In genomic region chr5:158068964-158069363, GRCh38 we compare ENCODE assay signal across 16 cellular contexts.
DNase-seq lines count a peak whose midpoint lies in the region; ATAC-seq and TF ChIP-seq lines count a peak whose summit lies in the region.
"Had no signal": no experiment of that assay in that cellular context is flagged by ENCODE, and none has a peak within 500 bp of the region (broad histone marks: within the 10 kb centered on the region; RNA-seq: fewer than 3 reads in every experiment).

No MANE protein-coding gene starts in this region.

- H3K9ac ChIP-seq in SK-N-SH, result no peak overlapping the region
- H3K9ac ChIP-seq: BLaER1 had no signal

- ATAC-seq in SK-N-SH treated with all-trans-retinoic acid at 6 μM for 48 hours (peak; percentile 27; the same call in 1 of the 3 replicates), right cardiac atrium (peak; percentile 59 to 67), HG03442 (IDR thresholded peaks at IDR 0.05; ENCODE audit: unreplicated experiment) (no peak), GM21381 (IDR thresholded peaks at IDR 0.05; ENCODE audit: unreplicated experiment) (no peak)

- H3K9me3 ChIP-seq in SK-N-SH, result no peaks in the 10 kb centered on the region
- no peaks in the 10 kb centered on the region for H3K9me3 ChIP-seq in right cardiac atrium (ENCODE audit: control insufficient read depth, low read length)
- H3K9me3 ChIP-seq in ovary, result no peaks in the 10 kb centered on the region
- H3K9me3 ChIP-seq: HAP-1 had no signal

- H3K4me3 ChIP-seq in SK-N-SH (ENCODE audit: low read depth in 2 of 2, low read length in 1 of 2) (no peak overlapping the region), right cardiac atrium (ENCODE audit: low read length) (no peak overlapping the region), ovary (no peak overlapping the region)
- H3K4me3 ChIP-seq: BLaER1, HAP-1 had no signal

- DNase-seq in SK-N-SH, result no peak
- DNase-seq in ELF-1 (ENCODE audit: low read depth, low spot score), result peak; percentile 27
- DNase-seq in right cardiac atrium, result peak in 1 of 3 donors; percentile 35
- peak; percentile 24 to 68 (median 36) for DNase-seq in ovary
- no peak for DNase-seq in OCI-M1 (lab: John Stamatoyannopoulos, UW)
- DNase-seq: AML-193; CD8-positive, alpha-beta memory T cell; DMS79; HFFc6; IMR-90 had no signal

- no peak overlapping the region for H2AFZ ChIP-seq in SK-N-SH (ENCODE audit: low read depth)

- TF ChIP-seq EP300 in SK-N-SH (IDR thresholded peaks at IDR 0.05; ENCODE audit: borderline replicate concordance in 1 of 2, low read depth in 1 of 2, low read length in 1 of 2) (no peak), ovary (IDR thresholded peaks at IDR 0.05) (no peak)

- H4K20me1 ChIP-seq in SK-N-SH (ENCODE audit: insufficient read depth), result no peaks in the 10 kb centered on the region
- H4K20me1 ChIP-seq: BLaER1 had no signal

- POLR2A ChIA-PET in SK-N-SH (lab: Yijun Ruan, JAX), result no interaction called here

- H3K79me2 ChIP-seq in SK-N-SH (ENCODE audit: insufficient read depth), result no peaks in the 10 kb centered on the region

- TF ChIP-seq CTCF in SK-N-SH (IDR thresholded peaks at IDR 0.05), result no peak
- TF ChIP-seq CTCF in ovary (IDR thresholded peaks at IDR 0.05), result no peak

- no peak for TF ChIP-seq RAD21 in SK-N-SH (IDR thresholded peaks at IDR 0.05; ENCODE audit: low read length)

- no peak for TF ChIP-seq POLR2A in ovary (IDR thresholded peaks at IDR 0.05)

- 54% methylated on average over 4 of the region's 4 CpGs for WGBS in SK-N-SH (ENCODE audit: low lambda C conversion rate)
- 79% methylated on average over 4 of the region's 4 CpGs for WGBS in right cardiac atrium
- 10 to 26% (median 14%) methylated on average over 4 of the region's 4 CpGs for WGBS in ovary, 3 donors

- H3K27ac ChIP-seq in SK-N-SH (ENCODE audit: low read depth in 2 of 2, low read length in 1 of 2) (no peak overlapping the region), right cardiac atrium (ENCODE audit: low read length) (no peak overlapping the region), ovary (peak overlapping the region in 1 of 2 donors; percentile 46)
- H3K27ac ChIP-seq: 22Rv1 had no signal

- no peaks in the 10 kb centered on the region for H3K36me3 ChIP-seq in SK-N-SH (replicated peaks in 1 of 2; ENCODE audit: control insufficient read depth in 1 of 2, insufficient read depth in 2 of 2, low read length in 1 of 2)
- H3K36me3 ChIP-seq in ovary, result no peaks in the 10 kb centered on the region
- H3K36me3 ChIP-seq: BLaER1, HAP-1 had no signal

- intact Hi-C loops in right cardiac atrium (cut with DNase I), result no loop called here
- intact Hi-C loops in ovary (cut with DNase I), result no loop called here

- CTCF ChIA-PET in SK-N-SH (lab: Yijun Ruan, JAX), result no interaction called here

- H3K27me3 ChIP-seq in SK-N-SH (ENCODE audit: insufficient read depth) (no peaks in the 10 kb centered on the region), right cardiac atrium (ENCODE audit: control insufficient read depth, insufficient read depth) (no peaks in the 10 kb centered on the region), ovary (no peaks in the 10 kb centered on the region)
- H3K27me3 ChIP-seq: BLaER1 had no signal

- H3K4me2 ChIP-seq in SK-N-SH, result no peak overlapping the region
- H3K4me2 ChIP-seq: BLaER1 had no signal

- no peaks in the 10 kb centered on the region for H3F3A ChIP-seq in SK-N-SH (replicated peaks; ENCODE audit: insufficient read depth)

- H3K4me1 ChIP-seq in SK-N-SH (ENCODE audit: control insufficient read depth in 1 of 2, insufficient read depth in 2 of 2, low read depth in 1 of 2, low read length in 1 of 2), result peaks cover 0 to 3% of the 10 kb centered on the region in 2 experiments; a peak in 2 of 4 replicates
- H3K4me1 ChIP-seq in right cardiac atrium (ENCODE audit: control insufficient read depth, insufficient read depth, low read length), result peaks cover 2% of the 10 kb centered on the region
- peaks cover 25% of the 10 kb centered on the region for H3K4me1 ChIP-seq in ovary (ENCODE audit: insufficient read depth)
- H3K4me1 ChIP-seq: HAP-1 had no signal

- H3K9me2 ChIP-seq in SK-N-SH, result no peaks in the 10 kb centered on the region

TF ChIP-seq in SK-N-SH treated with all-trans-retinoic acid at 6 μM for 48 hours, 23 proteins besides CTCF, POLR2A, EP300 and RAD21 (continues in another document):
- no peak for TF ChIP-seq PATZ1 (CRISPR knock-in tag; IDR thresholded peaks at IDR 0.05; ENCODE audit: borderline replicate concordance)
- no peak for TF ChIP-seq TOX (CRISPR knock-in tag; IDR thresholded peaks at IDR 0.05; ENCODE audit: borderline replicate concordance)
- no peak for TF ChIP-seq ZNF8 (CRISPR knock-in tag; IDR thresholded peaks at IDR 0.05)
- TF ChIP-seq ZC3H10 (CRISPR knock-in tag; IDR thresholded peaks at IDR 0.05), result no peak
- no peak for TF ChIP-seq POU6F1 (CRISPR knock-in tag; IDR thresholded peaks at IDR 0.05; ENCODE audit: borderline replicate concordance, low read depth)

TF ChIP-seq in SK-N-SH, 30 proteins besides CTCF, POLR2A, EP300 and RAD21:
- no peak for TF ChIP-seq JUND (IDR thresholded peaks at IDR 0.05)
- TF ChIP-seq YY1 (IDR thresholded peaks at IDR 0.05; ENCODE audit: low read depth), result no peak
- no peak for TF ChIP-seq USF2 (IDR thresholded peaks at IDR 0.05; ENCODE audit: borderline replicate concordance, low read depth, low read length)
- no peak for TF ChIP-seq MXI1 (IDR thresholded peaks at IDR 0.05; ENCODE audit: low read depth, low read length)
- TF ChIP-seq EZH2phosphoT487 (IDR thresholded peaks at IDR 0.05; ENCODE audit: borderline replicate concordance, low read depth), result no peak
- TF ChIP-seq ELF1 (IDR thresholded peaks at IDR 0.05), result no peak
- no peak for TF ChIP-seq MEF2A (IDR thresholded peaks at IDR 0.05; ENCODE audit: borderline replicate concordance, low read depth)
- no peak for TF ChIP-seq SIN3A (IDR thresholded peaks at IDR 0.05; ENCODE audit: borderline replicate concordance, low read depth, low read length)
- no peak for TF ChIP-seq TAF1 (IDR thresholded peaks at IDR 0.05; ENCODE audit: borderline replicate concordance, low read depth, low read length)
- TF ChIP-seq RXRA (IDR thresholded peaks at IDR 0.05; ENCODE audit: borderline replicate concordance, low read depth), result no peak
- TF ChIP-seq MAX (IDR thresholded peaks at IDR 0.05; ENCODE audit: low read depth), result no peak
- no peak for TF ChIP-seq TCF12 (IDR thresholded peaks at IDR 0.05)
- no peak for TF ChIP-seq IRF3 (IDR thresholded peaks at IDR 0.05; ENCODE audit: low read depth, low read length)
- no peak for TF ChIP-seq SMC3 (IDR thresholded peaks at IDR 0.05; ENCODE audit: low read depth, low read length)
- TF ChIP-seq FOXM1 (IDR thresholded peaks at IDR 0.05; ENCODE audit: low read depth), result no peak
- no peak for TF ChIP-seq FOXJ3 (CRISPR knock-in tag; IDR thresholded peaks at IDR 0.05)
- no peak for TF ChIP-seq GATA2 (CRISPR knock-in tag; IDR thresholded peaks at IDR 0.05)
- TF ChIP-seq PBX3 (IDR thresholded peaks at IDR 0.05), result no peak
- TF ChIP-seq ZBTB33 (IDR thresholded peaks at IDR 0.05; ENCODE audit: borderline replicate concordance, low read depth), result no peak

Comparison
In these comparisons a context has a peak if more than half of its experiments do, and no peak if none do; other contexts are left out.
1. ATAC-seq: peak in SK-N-SH treated with all-trans-retinoic acid at 6 μM for 48 hours (single experiment) and right cardiac atrium (2 of 2); none in HG03442 (single experiment) and GM21381 (single experiment).
2. DNase-seq: peak in ELF-1 (single experiment) and ovary (5 of 5); none in SK-N-SH (single experiment) and OCI-M1 (single experiment).